In genomic region chr5:80761176-80761575, GRCh38 we compare ENCODE assay signal across 2 cellular contexts.
TF ChIP-seq lines count a peak whose summit lies in the region.

No MANE protein-coding gene starts in this region.

TF ChIP-seq in K562, 482 proteins besides CTCF, POLR2A, EP300 and RAD21:
- TF ChIP-seq ZNF41 (CRISPR knock-in tag; conservative IDR thresholded peaks at IDR 0.05) (no peak), EP400 (IDR thresholded peaks at IDR 0.05) (no peak), SMARCA4 (IDR thresholded peaks at IDR 0.05) (no peak), SRF (CRISPR knock-in tag; IDR thresholded peaks at IDR 0.05) (peak in 1 of 2 experiments; percentile 51; a peak in 2 of 4 replicates), ZNF668 (CRISPR knock-in tag; IDR thresholded peaks at IDR 0.05) (no peak), SMC3 (conservative IDR thresholded peaks at IDR 0.05; ENCODE audit: insufficient read depth, low read depth, low read length) (no peak), ZFP30 (CRISPR knock-in tag; IDR thresholded peaks at IDR 0.05; ENCODE audit: borderline replicate concordance) (no peak), NRF1 (conservative IDR thresholded peaks at IDR 0.05 in 1 of 2, IDR thresholded peaks at IDR 0.05 in 1 of 2) (0 out of 4 replicates have a peak, but pooled peaks of 1 of the 2 experiments have one; percentile 28), MAZ (CRISPR knock-in tag; conservative IDR thresholded peaks at IDR 0.05 in 1 of 2, IDR thresholded peaks at IDR 0.05 in 1 of 2) (peak in 1 of 2 experiments; percentile 46; a peak in 1 of 4 replicates), SETDB1 (IDR thresholded peaks at IDR 0.05; ENCODE audit: low read length) (no peak), ZBTB7A (IDR thresholded peaks at IDR 0.05; ENCODE audit: borderline replicate concordance, control insufficient read depth, low read depth, low read length) (no peak), ZKSCAN1 (IDR thresholded peaks at IDR 0.05; ENCODE audit: low read depth, low read length) (no peak), ZFP36 (IDR thresholded peaks at IDR 0.05; ENCODE audit: low read depth, low read length, partially characterized antibody) (peak; percentile 72)
- TF ChIP-seq, protein P1, sequence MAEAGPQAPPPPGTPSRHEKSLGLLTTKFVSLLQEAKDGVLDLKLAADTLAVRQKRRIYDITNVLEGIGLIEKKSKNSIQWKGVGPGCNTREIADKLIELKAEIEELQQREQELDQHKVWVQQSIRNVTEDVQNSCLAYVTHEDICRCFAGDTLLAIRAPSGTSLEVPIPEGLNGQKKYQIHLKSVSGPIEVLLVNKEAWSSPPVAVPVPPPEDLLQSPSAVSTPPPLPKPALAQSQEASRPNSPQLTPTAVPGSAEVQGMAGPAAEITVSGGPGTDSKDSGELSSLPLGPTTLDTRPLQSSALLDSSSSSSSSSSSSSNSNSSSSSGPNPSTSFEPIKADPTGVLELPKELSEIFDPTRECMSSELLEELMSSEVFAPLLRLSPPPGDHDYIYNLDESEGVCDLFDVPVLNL (CRISPR knock-in tag; IDR thresholded peaks at IDR 0.05; ENCODE audit: low read depth) = no peak
- TF ChIP-seq, protein P2, sequence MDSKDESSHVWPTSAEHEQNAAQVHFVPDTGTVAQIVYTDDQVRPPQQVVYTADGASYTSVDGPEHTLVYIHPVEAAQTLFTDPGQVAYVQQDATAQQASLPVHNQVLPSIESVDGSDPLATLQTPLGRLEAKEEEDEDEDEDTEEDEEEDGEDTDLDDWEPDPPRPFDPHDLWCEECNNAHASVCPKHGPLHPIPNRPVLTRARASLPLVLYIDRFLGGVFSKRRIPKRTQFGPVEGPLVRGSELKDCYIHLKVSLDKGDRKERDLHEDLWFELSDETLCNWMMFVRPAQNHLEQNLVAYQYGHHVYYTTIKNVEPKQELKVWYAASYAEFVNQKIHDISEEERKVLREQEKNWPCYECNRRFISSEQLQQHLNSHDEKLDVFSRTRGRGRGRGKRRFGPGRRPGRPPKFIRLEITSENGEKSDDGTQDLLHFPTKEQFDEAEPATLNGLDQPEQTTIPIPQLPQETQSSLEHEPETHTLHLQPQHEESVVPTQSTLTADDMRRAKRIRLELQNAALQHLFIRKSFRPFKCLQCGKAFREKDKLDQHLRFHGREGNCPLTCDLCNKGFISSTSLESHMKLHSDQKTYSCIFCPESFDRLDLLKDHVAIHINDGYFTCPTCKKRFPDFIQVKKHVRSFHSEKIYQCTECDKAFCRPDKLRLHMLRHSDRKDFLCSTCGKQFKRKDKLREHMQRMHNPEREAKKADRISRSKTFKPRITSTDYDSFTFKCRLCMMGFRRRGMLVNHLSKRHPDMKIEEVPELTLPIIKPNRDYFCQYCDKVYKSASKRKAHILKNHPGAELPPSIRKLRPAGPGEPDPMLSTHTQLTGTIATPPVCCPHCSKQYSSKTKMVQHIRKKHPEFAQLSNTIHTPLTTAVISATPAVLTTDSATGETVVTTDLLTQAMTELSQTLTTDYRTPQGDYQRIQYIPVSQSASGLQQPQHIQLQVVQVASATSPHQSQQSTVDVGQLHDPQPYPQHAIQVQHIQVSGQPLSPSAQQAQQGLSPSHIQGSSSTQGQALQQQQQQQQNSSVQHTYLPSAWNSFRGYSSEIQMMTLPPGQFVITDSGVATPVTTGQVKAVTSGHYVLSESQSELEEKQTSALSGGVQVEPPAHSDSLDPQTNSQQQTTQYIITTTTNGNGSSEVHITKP (IDR thresholded peaks at IDR 0.05; ENCODE audit: partially characterized antibody) = peak; percentile 12

TF ChIP-seq in HEK293T, 16 proteins besides CTCF, POLR2A, EP300 and RAD21 (continued from another document):
- TF ChIP-seq NFRKB (IDR thresholded peaks at IDR 0.05) = no peak
- no peak for TF ChIP-seq CTBP1 (IDR thresholded peaks at IDR 0.05; ENCODE audit: borderline replicate concordance)
- no peak for TF ChIP-seq HDGF (IDR thresholded peaks at IDR 0.05; ENCODE audit: borderline replicate concordance)
- TF ChIP-seq ZNF384 (IDR thresholded peaks at IDR 0.05) = no peak
- TF ChIP-seq SP1 (IDR thresholded peaks at IDR 0.05) = no peak
- TF ChIP-seq FOXM1 (IDR thresholded peaks at IDR 0.05; ENCODE audit: borderline replicate concordance) = no peak
- no peak for TF ChIP-seq LEF1 (IDR thresholded peaks at IDR 0.05; ENCODE audit: borderline replicate concordance)
- no peak for TF ChIP-seq FOXK2 (IDR thresholded peaks at IDR 0.05)
- no peak for TF ChIP-seq PKNOX1 (IDR thresholded peaks at IDR 0.05)
